In the genomic region with DNA sequence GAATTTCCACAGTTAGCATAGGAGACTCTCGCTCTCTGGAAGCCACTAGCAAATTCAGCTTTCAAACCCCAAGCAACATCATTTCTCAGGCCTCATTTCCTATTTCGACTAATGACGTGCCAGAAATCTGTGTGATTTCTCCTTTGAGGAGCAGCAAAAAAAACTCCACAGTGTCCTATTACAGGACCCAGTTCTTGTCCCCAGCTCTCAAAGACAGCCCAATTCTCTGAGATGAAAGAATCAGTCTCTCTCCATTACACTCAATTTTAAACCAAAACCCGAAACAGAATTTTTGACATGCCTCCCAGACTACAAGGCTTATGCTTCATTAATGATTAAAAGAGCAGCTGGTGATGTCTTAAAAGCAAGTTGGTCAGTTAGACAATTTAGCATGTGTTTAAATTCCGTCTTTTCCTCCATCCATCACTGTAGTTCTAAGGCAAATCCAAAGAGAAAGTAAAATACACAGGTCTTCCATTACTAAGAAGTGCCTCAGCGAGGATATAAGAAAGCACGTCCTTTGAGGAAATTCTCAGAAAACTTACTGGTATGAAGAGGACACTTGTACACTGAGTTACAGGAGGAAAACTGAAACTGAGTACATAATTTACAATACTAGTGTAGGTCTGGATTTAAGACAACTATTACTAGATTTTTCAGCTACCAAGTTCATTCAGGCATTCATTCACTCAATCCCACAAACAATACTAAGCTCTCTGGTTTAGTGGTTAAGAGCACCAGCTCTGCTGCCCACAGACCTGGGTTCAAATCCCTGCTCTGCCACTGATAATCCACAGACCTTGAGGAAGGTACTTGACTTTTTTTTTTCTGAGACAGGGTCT, we compare ENCODE assay signal across 8 cellular contexts. TPM values are rescaled to one million over a fixed set of nuclear protein-coding genes. Genes with fewer than 3 reads are reported as not detected.
A peak's percentile ranks its signal among the peaks of the same experiment; 100 is the strongest.
DNase-seq lines count a peak whose midpoint lies in the region; ATAC-seq and TF ChIP-seq lines count a peak whose summit lies in the region.

No MANE protein-coding gene starts in this region.

- H3K27ac ChIP-seq in spleen, result peak overlapping the region; percentile 55 to 79 (median 72)

- ATAC-seq in GM21825 (IDR thresholded peaks at IDR 0.05; ENCODE audit: unreplicated experiment) (peak; percentile 62), activated B cell treated with CpG ODN at 0.5 μM for 24 hours (ENCODE audit: low read depth) (no peak)

- intact Hi-C loops in Calu3 (cut with micrococcal nuclease; ENCODE audit: unreplicated experiment) (no loop called here), activated B cell treated with CpG ODN at 0.5 μM for 24 hours (cut with micrococcal nuclease) (no loop called here), spleen (cut with DNase I; ENCODE audit: low total_unique reads) (no loop called here), head of caudate nucleus (cut with DNase I) (no loop called here)

- TF ChIP-seq CTCF in Calu3 (IDR thresholded peaks at IDR 0.05; ENCODE audit: unreplicated experiment) (no peak), activated B cell treated with CpG ODN at 0.5 μM for 24 hours (IDR thresholded peaks at IDR 0.05) (no peak), spleen (IDR thresholded peaks at IDR 0.05 in 8 of 11, conservative IDR thresholded peaks at IDR 0.05 in 3 of 11) (no peak)

- DNase-seq in Calu3 (no peak), activated B cell treated with CpG ODN at 0.5 μM for 24 hours (no peak), globus pallidus (ENCODE audit: low spot score) (peak; percentile 30), spleen (no peak), occipital lobe (lab: John Stamatoyannopoulos, UW) (no peak), head of caudate nucleus (no peak), NCI-H345 (lab: John Stamatoyannopoulos, UW) (no peak)

- 40 to 57% (median 50%) methylated on average over 7 of the region's 7 CpGs for WGBS in spleen, 5 donors

- no peaks in the 10 kb centered on the region for H3K27me3 Mint-ChIP-seq in Calu3 (ENCODE audit: unreplicated experiment)
- H3K27me3 Mint-ChIP-seq in activated B cell treated with CpG ODN at 0.5 μM for 24 hours, result no peaks in the 10 kb centered on the region

- POLR2A ChIA-PET in activated B cell treated with CpG ODN at 0.5 μM for 24 hours (lab: Charles Lee), result interaction anchor here (0.6 kb wide), 1 partner anchor 20 kb away, joined by 12 read pairs; no protein-coding TSS in a partner anchor

- H3K4me1 ChIP-seq in spleen, result peaks cover 13 to 66% (median 33%) of the 10 kb centered on the region in 6 donors

- no peak for TF ChIP-seq POLR2A in spleen (IDR thresholded peaks at IDR 0.05)

- no peaks in the 10 kb centered on the region for H3K9me3 ChIP-seq in spleen

- BruUV-seq in Calu3 (replicated peaks; lab: Mats Ljungman, UMichigan), result no TSS peak

- H3K36me3 Mint-ChIP-seq in Calu3 (ENCODE audit: insufficient read depth, unreplicated experiment), result peaks cover 5% of the 10 kb centered on the region
- peaks cover 13% of the 10 kb centered on the region for H3K36me3 Mint-ChIP-seq in activated B cell treated with CpG ODN at 0.5 μM for 24 hours (ENCODE audit: low read depth)

- no peaks in the 10 kb centered on the region for H3K27me3 ChIP-seq in spleen (replicated peaks in 1 of 7)

- H3K4me1 Mint-ChIP-seq in Calu3 (ENCODE audit: low read depth, unreplicated experiment), result peaks cover 39% of the 10 kb centered on the region
- peaks cover 44% of the 10 kb centered on the region for H3K4me1 Mint-ChIP-seq in activated B cell treated with CpG ODN at 0.5 μM for 24 hours

- H3K9me3 Mint-ChIP-seq in Calu3 (ENCODE audit: low read depth, unreplicated experiment), result no peaks in the 10 kb centered on the region
- H3K9me3 Mint-ChIP-seq in activated B cell treated with CpG ODN at 0.5 μM for 24 hours, result no peaks in the 10 kb centered on the region

- peak overlapping the region in 1 of 8 donors; percentile 11 for H3K4me3 ChIP-seq in spleen

- H3K27ac Mint-ChIP-seq in Calu3 (ENCODE audit: unreplicated experiment), result peak overlapping the region; percentile 94
- peak overlapping the region; percentile 83 for H3K27ac Mint-ChIP-seq in activated B cell treated with CpG ODN at 0.5 μM for 24 hours

- H3K4me3 Mint-ChIP-seq in Calu3 (ENCODE audit: low read depth, unreplicated experiment) (peak overlapping the region; percentile 50), activated B cell treated with CpG ODN at 0.5 μM for 24 hours (peak overlapping the region; percentile 63)

- peaks cover 0 to 12% (median 0%) of the 10 kb centered on the region in 6 donors for H3K36me3 ChIP-seq in spleen

- CTCF ChIA-PET in Calu3 (lab: Charles Lee), result interaction anchor here (0.9 to 1.0 kb wide), 2 partner anchors 11 to 41 kb away, joined by 3 read pairs; no protein-coding TSS in a partner anchor
- CTCF ChIA-PET in activated B cell treated with CpG ODN at 0.5 μM for 24 hours (lab: Charles Lee), result interaction anchor here (1.2 kb wide), 1 partner anchor 24 kb away, joined by 3 read pairs; no protein-coding TSS in a partner anchor

RNA-seq across cellular contexts. Expression of a gene that starts 12.5 kb away (rescaled TPM):
- 20.1 and 23.1 TPM in 2 replicates for total RNA-seq in Calu3 (2022)
- total RNA-seq in activated B cell treated with CpG ODN at 0.5 μM for 24 hours, result 15.2 and 18.3 TPM in 2 replicates
- 10 to 100 TPM; 27.0 to 82.6 (median 56.5) TPM for total RNA-seq in spleen
- polyA plus RNA-seq in spleen, result 10 to 100 TPM in 1 of 3 donors, 1 to 10 TPM in 2; 5.3 to 17.6 (median 7.7) TPM
- total RNA-seq in occipital lobe, result 17.8 TPM

RNA-seq across cellular contexts. Expression of a gene that starts 12.9 kb away (rescaled TPM):
- total RNA-seq in Calu3 (2022), result 2.0 and 2.8 TPM in 2 replicates
- total RNA-seq in activated B cell treated with CpG ODN at 0.5 μM for 24 hours, result not detected in 2 replicates
- 1 to 10 TPM in 5 of 7 donors, under 1 TPM in 2; 0.37 to 7.3 (median 2.3) TPM for total RNA-seq in spleen
- 1 to 10 TPM in 2 of 3 donors, under 1 TPM in 1; 0.93 to 2.4 (median 2.3) TPM for polyA plus RNA-seq in spleen
- total RNA-seq in occipital lobe, result 2.0 TPM
